ENCODE assay signal across 8 cellular contexts in the genomic region with DNA sequence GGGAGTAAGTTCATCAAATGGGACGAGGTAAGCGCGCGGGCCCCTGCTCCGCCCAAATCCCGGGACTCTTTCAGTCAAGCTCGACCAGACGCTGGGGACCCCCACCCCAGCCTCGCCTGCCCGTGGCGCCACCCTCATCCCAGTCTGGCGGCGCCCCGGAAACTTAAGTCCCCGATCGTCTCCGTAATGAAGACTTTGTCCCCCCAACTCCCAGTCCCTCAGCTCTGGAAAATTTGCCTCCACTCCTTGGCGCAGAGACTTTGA. TPM values are rescaled to one million over a fixed set of nuclear protein-coding genes. Genes with fewer than 3 reads are reported as not detected.
A peak's percentile ranks its signal among the peaks of the same experiment; 100 is the strongest.
DNase-seq lines count a peak whose midpoint lies in the region; ATAC-seq and TF ChIP-seq lines count a peak whose summit lies in the region.

No MANE protein-coding gene starts in this region.

- no peaks in the 10 kb centered on the region for H3K9me3 ChIP-seq in right cardiac atrium (ENCODE audit: control insufficient read depth, low read length)

- DNase-seq in GM23338 (ENCODE audit: low spot score) (peak; percentile 68), T-cell (no peak), right cardiac atrium (no peak), COLO829 (ENCODE audit: low spot score) (no peak), kidney glomerular epithelial cell (lab: John Stamatoyannopoulos, UW) (no peak), DMS153 treated with DMSO at 0.1 percent for 48 hours (lab: John Stamatoyannopoulos, UW; ENCODE audit: unreplicated experiment) (no peak)

- no peaks in the 10 kb centered on the region for H3K9me2 ChIP-seq in GM23338 (ENCODE audit: insufficient read depth)

- H3F3A ChIP-seq in GM23338 (replicated peaks; ENCODE audit: low read depth) = peaks cover 33% of the 10 kb centered on the region

- H3K4me3 ChIP-seq in GM23338 (peak overlapping the region; percentile 94), right cardiac atrium (ENCODE audit: low read length) (peak overlapping the region; percentile 83), skin epidermis (peak overlapping the region; percentile 55 to 91 (median 70))

- peaks cover 19% of the 10 kb centered on the region for H3K79me2 ChIP-seq in GM23338 (replicated peaks; ENCODE audit: insufficient read depth)

- peaks cover 28% of the 10 kb centered on the region for H3K27me3 Mint-ChIP-seq in GM23338 (ENCODE audit: insufficient read depth, low read depth, poor library complexity)
- H3K27me3 Mint-ChIP-seq in T-cell = no peaks in the 10 kb centered on the region

- under 1% methylated on average over 18 of the region's 18 CpGs for WGBS in right cardiac atrium

- peak overlapping the region; percentile 92 for H3K4me3 Mint-ChIP-seq in GM23338
- H3K4me3 Mint-ChIP-seq in T-cell = peak overlapping the region; percentile 79 to 89 (median 83)

- no peak overlapping the region for H3K27ac ChIP-seq in GM23338 (ENCODE audit: low read depth)
- peak overlapping the region; percentile 27 for H3K27ac ChIP-seq in right cardiac atrium (ENCODE audit: low read length)
- peak overlapping the region; percentile 11 to 90 (median 80) for H3K27ac ChIP-seq in skin epidermis

- H3K9me3 Mint-ChIP-seq in GM23338 (no peaks in the 10 kb centered on the region), T-cell (no peaks in the 10 kb centered on the region)

- POLR2A ChIA-PET in T-cell (lab: Charles Lee) = no interaction called here

- H2AFZ ChIP-seq in GM23338 = no peak overlapping the region

- H3K4me1 Mint-ChIP-seq in GM23338 (peaks cover 39% of the 10 kb centered on the region), T-cell (peaks cover 18 to 24% (median 20%) of the 10 kb centered on the region in 3 donors)

- no peaks in the 10 kb centered on the region; the same call in none of the 2 replicates for H4K20me1 ChIP-seq in GM23338 (replicated peaks; ENCODE audit: insufficient read depth)

- peak overlapping the region; percentile 69; the same call in 1 of the 2 replicates for H3K27ac Mint-ChIP-seq in GM23338
- H3K27ac Mint-ChIP-seq in T-cell = peak overlapping the region in 1 of 2 donors; percentile 39

- H3K36me3 Mint-ChIP-seq in GM23338 (ENCODE audit: low read depth) (peaks cover 15% of the 10 kb centered on the region), T-cell (no peaks in the 10 kb centered on the region)

- H3K4me1 ChIP-seq in GM23338 (ENCODE audit: insufficient read depth) = peaks cover 32% of the 10 kb centered on the region
- H3K4me1 ChIP-seq in right cardiac atrium (ENCODE audit: control insufficient read depth, insufficient read depth, low read length) = no peaks in the 10 kb centered on the region

- no peak for TF ChIP-seq CTCF in GM23338 (conservative IDR thresholded peaks at IDR 0.05; ENCODE audit: low read depth in 2 of 2)

- 0 out of 2 replicates have a peak, but pooled peaks cover 4% of the 10 kb centered on the region for H3K36me3 ChIP-seq in GM23338 (ENCODE audit: insufficient read depth)

- H3K4me2 ChIP-seq in GM23338 = peak overlapping the region; percentile 98

- CTCF ChIA-PET in T-cell (lab: Charles Lee) = interaction anchor here in 1 of 2 donors (1.0 to 1.2 kb wide), 2 partner anchors 47 to 50 kb away, joined by 4 to 6 read pairs; no protein-coding TSS in a partner anchor

- ATAC-seq in GM23338 = no peak; the same call in 2 of the 3 replicates
- ATAC-seq in T-cell (replicated peaks in 1 of 4) = peak in 1 of 4 experiments; percentile 1
- ATAC-seq in right cardiac atrium = no peak
- ATAC-seq in HG02588 (IDR thresholded peaks at IDR 0.05; ENCODE audit: unreplicated experiment) = no peak

- H3K27me3 ChIP-seq in GM23338 (ENCODE audit: insufficient read depth) (no peaks in the 10 kb centered on the region), right cardiac atrium (ENCODE audit: control insufficient read depth, insufficient read depth) (no peaks in the 10 kb centered on the region)

- intact Hi-C loops in right cardiac atrium (cut with DNase I) = loop anchor here in 1 of 4 donors (2.0 kb wide), 1 partner anchor 45 kb away; the partner anchor contains the start of gene FERMT3

TF ChIP-seq in GM23338, 12 proteins besides CTCF, POLR2A, EP300 and RAD21 (continues in another document):
- TF ChIP-seq, protein P1, sequence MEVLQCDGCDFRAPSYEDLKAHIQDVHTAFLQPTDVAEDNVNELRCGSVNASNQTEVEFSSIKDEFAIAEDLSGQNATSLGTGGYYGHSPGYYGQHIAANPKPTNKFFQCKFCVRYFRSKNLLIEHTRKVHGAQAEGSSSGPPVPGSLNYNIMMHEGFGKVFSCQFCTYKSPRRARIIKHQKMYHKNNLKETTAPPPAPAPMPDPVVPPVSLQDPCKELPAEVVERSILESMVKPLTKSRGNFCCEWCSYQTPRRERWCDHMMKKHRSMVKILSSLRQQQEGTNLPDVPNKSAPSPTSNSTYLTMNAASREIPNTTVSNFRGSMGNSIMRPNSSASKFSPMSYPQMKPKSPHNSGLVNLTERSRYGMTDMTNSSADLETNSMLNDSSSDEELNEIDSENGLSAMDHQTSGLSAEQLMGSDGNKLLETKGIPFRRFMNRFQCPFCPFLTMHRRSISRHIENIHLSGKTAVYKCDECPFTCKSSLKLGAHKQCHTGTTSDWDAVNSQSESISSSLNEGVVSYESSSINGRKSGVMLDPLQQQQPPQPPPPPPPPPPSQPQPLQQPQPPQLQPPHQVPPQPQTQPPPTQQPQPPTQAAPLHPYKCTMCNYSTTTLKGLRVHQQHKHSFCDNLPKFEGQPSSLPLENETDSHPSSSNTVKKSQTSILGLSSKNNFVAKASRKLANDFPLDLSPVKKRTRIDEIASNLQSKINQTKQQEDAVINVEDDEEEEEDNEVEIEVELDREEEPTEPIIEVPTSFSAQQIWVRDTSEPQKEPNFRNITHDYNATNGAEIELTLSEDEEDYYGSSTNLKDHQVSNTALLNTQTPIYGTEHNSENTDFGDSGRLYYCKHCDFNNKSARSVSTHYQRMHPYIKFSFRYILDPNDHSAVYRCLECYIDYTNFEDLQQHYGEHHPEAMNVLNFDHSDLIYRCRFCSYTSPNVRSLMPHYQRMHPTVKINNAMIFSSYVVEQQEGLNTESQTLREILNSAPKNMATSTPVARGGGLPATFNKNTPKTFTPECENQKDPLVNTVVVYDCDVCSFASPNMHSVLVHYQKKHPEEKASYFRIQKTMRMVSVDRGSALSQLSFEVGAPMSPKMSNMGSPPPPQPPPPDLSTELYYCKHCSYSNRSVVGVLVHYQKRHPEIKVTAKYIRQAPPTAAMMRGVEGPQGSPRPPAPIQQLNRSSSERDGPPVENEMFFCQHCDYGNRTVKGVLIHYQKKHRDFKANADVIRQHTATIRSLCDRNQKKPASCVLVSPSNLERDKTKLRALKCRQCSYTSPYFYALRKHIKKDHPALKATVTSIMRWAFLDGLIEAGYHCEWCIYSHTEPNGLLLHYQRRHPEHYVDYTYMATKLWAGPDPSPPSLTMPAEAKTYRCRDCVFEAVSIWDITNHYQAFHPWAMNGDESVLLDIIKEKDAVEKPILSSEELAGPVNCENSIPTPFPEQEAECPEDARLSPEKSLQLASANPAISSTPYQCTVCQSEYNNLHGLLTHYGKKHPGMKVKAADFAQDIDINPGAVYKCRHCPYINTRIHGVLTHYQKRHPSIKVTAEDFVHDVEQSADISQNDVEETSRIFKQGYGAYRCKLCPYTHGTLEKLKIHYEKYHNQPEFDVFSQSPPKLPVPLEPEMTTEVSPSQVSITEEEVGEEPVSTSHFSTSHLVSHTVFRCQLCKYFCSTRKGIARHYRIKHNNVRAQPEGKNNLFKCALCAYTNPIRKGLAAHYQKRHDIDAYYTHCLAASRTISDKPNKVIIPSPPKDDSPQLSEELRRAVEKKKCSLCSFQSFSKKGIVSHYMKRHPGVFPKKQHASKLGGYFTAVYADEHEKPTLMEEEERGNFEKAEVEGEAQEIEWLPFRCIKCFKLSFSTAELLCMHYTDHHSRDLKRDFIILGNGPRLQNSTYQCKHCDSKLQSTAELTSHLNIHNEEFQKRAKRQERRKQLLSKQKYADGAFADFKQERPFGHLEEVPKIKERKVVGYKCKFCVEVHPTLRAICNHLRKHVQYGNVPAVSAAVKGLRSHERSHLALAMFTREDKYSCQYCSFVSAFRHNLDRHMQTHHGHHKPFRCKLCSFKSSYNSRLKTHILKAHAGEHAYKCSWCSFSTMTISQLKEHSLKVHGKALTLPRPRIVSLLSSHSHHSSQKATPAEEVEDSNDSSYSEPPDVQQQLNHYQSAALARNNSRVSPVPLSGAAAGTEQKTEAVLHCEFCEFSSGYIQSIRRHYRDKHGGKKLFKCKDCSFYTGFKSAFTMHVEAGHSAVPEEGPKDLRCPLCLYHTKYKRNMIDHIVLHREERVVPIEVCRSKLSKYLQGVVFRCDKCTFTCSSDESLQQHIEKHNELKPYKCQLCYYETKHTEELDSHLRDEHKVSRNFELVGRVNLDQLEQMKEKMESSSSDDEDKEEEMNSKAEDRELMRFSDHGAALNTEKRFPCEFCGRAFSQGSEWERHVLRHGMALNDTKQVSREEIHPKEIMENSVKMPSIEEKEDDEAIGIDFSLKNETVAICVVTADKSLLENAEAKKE (CRISPR knock-in tag; IDR thresholded peaks at IDR 0.05) = no peak
- TF ChIP-seq EZH2phosphoT487 (IDR thresholded peaks at IDR 0.05; ENCODE audit: unreplicated experiment) (no peak), ZNF331 (CRISPR knock-in tag; IDR thresholded peaks at IDR 0.05; ENCODE audit: low read depth) (no peak)

RNA-seq across cellular contexts. Expression of gene PLCB3, which starts 0.3 kb away (rescaled TPM):
- 89.8 and 103 TPM in 2 replicates for total RNA-seq in GM23338 (2014; rRNA removed; shearing (Covaris generic))
- polyA plus RNA-seq in GM23338 (2016; fragmentation: Nextera tagmentation; extraction: Ambion mirVana) = 28.1 and 30.9 TPM in 2 replicates
- 10 to 100 TPM in 3 of 5 donors, 1 to 10 TPM in 2; 3.6 to 14.9 (median 11.2) TPM for total RNA-seq in T-cell
- total RNA-seq in right cardiac atrium = 10 to 100 TPM; 10.9 to 14.2 (median 13.7) TPM
- 7.9 TPM for polyA plus RNA-seq in right cardiac atrium

RNA-seq across cellular contexts. Expression of gene PPP1R14B, which starts 4.9 kb away (rescaled TPM):
- 283 and 315 TPM in 2 replicates for total RNA-seq in GM23338 (2014; rRNA removed; shearing (Covaris generic))
- 250 and 418 TPM in 2 replicates for polyA plus RNA-seq in GM23338 (2016; fragmentation: Nextera tagmentation; extraction: Ambion mirVana)
- 100 to 1,000 TPM in 1 of 5 donors, 10 to 100 TPM in 4; 31.2 to 143 (median 88.1) TPM for total RNA-seq in T-cell
- total RNA-seq in right cardiac atrium = 100 to 1,000 TPM in 2 of 4 donors, 10 to 100 TPM in 2; 75.3 to 146 (median 105) TPM
- 99.9 TPM for polyA plus RNA-seq in right cardiac atrium

RNA-seq across cellular contexts. Expression of gene FKBP2, which starts 10.8 kb away (rescaled TPM):
- total RNA-seq in GM23338 (2014; rRNA removed; shearing (Covaris generic)) = 31.4 and 35.0 TPM in 2 replicates
- 201 and 221 TPM in 2 replicates for polyA plus RNA-seq in GM23338 (2016; fragmentation: Nextera tagmentation; extraction: Ambion mirVana)
- total RNA-seq in T-cell = 10 to 100 TPM; 17.9 to 53.0 (median 42.9) TPM
- total RNA-seq in right cardiac atrium = 10 to 100 TPM; 33.5 to 70.3 (median 64.4) TPM
- 173 TPM for polyA plus RNA-seq in right cardiac atrium

RNA-seq across cellular contexts. Expression of gene VEGFB, which starts 17.3 kb away (rescaled TPM):
- 24.2 and 25.8 TPM in 2 replicates for total RNA-seq in GM23338 (2014; rRNA removed; shearing (Covaris generic))
- polyA plus RNA-seq in GM23338 (2016; fragmentation: Nextera tagmentation; extraction: Ambion mirVana) (20.8 and 24.6 TPM in 2 replicates), right cardiac atrium (340 TPM)
- total RNA-seq in T-cell (10 to 100 TPM; 47.9 to 80.7 (median 76.0) TPM), right cardiac atrium (100 to 1,000 TPM; 290 to 377 (median 344) TPM)

RNA-seq across cellular contexts. Expression of gene DNAJC4, which starts 21.3 kb away (rescaled TPM):
- 7.7 and 10.5 TPM in 2 replicates for total RNA-seq in GM23338 (2014; rRNA removed; shearing (Covaris generic))
- 31.0 and 34.4 TPM in 2 replicates for polyA plus RNA-seq in GM23338 (2016; fragmentation: Nextera tagmentation; extraction: Ambion mirVana)
- 10 to 100 TPM; 46.2 to 64.7 (median 51.4) TPM for total RNA-seq in T-cell
- 10 to 100 TPM; 46.3 to 61.0 (median 49.5) TPM for total RNA-seq in right cardiac atrium
- 95.7 TPM for polyA plus RNA-seq in right cardiac atrium
